Comparison of ENCODE assay signal across 9 cellular contexts in the genomic region with DNA sequence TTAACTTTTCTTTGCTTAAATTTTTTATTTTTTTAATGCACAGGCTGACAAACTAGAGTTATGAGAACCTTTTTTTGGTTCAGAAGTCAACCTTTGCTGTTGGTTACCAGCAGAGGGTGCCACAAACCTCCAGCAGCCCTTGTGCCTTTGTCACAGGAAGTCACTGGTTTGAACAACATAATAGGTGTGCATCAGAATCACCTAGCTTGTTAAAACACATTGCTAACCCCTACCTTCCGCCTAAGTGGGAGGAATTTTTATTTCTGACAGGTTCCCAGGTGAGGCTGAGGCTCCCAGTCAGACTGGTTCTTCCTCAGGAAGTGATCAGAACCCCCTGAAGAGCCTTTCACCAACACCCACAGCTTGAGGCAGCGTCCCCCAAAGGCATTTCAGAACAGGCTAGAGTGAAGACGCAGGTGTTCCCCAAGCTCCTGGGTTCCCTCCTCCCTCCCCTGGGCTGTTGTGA. TPM values are rescaled to one million over a fixed set of nuclear protein-coding genes. Genes with fewer than 3 reads are reported as not detected.
DNase-seq lines count a peak whose midpoint lies in the region; ATAC-seq, FAIRE-seq and TF ChIP-seq lines count a peak whose summit lies in the region.
"Had no signal": no experiment of that assay in that cellular context is flagged by ENCODE, and none has a peak within 500 bp of the region (broad histone marks: within the 10 kb centered on the region; RNA-seq: fewer than 3 reads in every experiment).

No MANE protein-coding gene starts in this region.

- H3K36me3 Mint-ChIP-seq in T-helper 17 cell (ENCODE audit: low read depth) (peaks cover 2% of the 10 kb centered on the region), astrocyte (ENCODE audit: low read depth, unreplicated experiment) (no peaks in the 10 kb centered on the region)

- H3K27ac Mint-ChIP-seq in T-helper 17 cell = peak overlapping the region; percentile 67
- H3K27ac Mint-ChIP-seq in astrocyte (ENCODE audit: unreplicated experiment) = no peak overlapping the region

- H3K27ac ChIP-seq in astrocyte (ENCODE audit: low read depth, low read length) = no peak overlapping the region
- H3K27ac ChIP-seq: BLaER1 treated with 17β-estradiol and CSF1 and Interleukin-3, amounts not matched to agents 10 nM and 100 nM had no signal

- no peak overlapping the region for H3K9ac ChIP-seq in astrocyte (ENCODE audit: low read length)
- H3K9ac ChIP-seq: BLaER1 treated with 17β-estradiol and CSF1 and Interleukin-3, amounts not matched to agents 10 nM and 100 nM had no signal

- no peak overlapping the region for H2AFZ ChIP-seq in astrocyte (ENCODE audit: low read depth, low read length)

- no peaks in the 10 kb centered on the region for H4K20me1 ChIP-seq in astrocyte (ENCODE audit: insufficient read depth, low read length)

- peak; percentile 60 for DNase-seq in NCI-H1436 (lab: John Stamatoyannopoulos, UW)
- DNase-seq in NCI-H1436 treated with DMSO at 0.1 percent for 48 hours (lab: John Stamatoyannopoulos, UW) = no peak
- DNase-seq in HuH-7 (ENCODE audit: low spot score) = peak; percentile 39
- peak; percentile 28 to 44 (median 44) for DNase-seq in T-helper 17 cell
- DNase-seq in astrocyte (ENCODE audit: low read depth) = peak; percentile 43
- peak; percentile 5 to 15 for DNase-seq in hippocampal formation (lab: John Stamatoyannopoulos, UW)
- DNase-seq in stimulated activated CD4-positive, alpha-beta T cell treated with anti-CD3 and anti-CD28 coated beads, Interleukin-15, amount 100 ng/mL, for 24 hours = peak; percentile 68

- peak; percentile 71 for TF ChIP-seq CTCF in astrocyte (IDR thresholded peaks at IDR 0.05; ENCODE audit: insufficient read depth, low read depth, low read length)

- FAIRE-seq in astrocyte (lab: Jason Lieb, UNC) = no peak

- no peaks in the 10 kb centered on the region for H3K36me3 ChIP-seq in astrocyte (ENCODE audit: insufficient read depth, low read length)

- H3K27me3 ChIP-seq in astrocyte (ENCODE audit: insufficient read depth, low read length) = no peaks in the 10 kb centered on the region
- H3K27me3 ChIP-seq: BLaER1 treated with 17β-estradiol and CSF1 and Interleukin-3, amounts not matched to agents 10 nM and 100 nM had no signal

- ATAC-seq in T-helper 17 cell (peak; percentile 90), HG02571 (IDR thresholded peaks at IDR 0.05; ENCODE audit: unreplicated experiment) (no peak)

- no peak overlapping the region for H3K4me3 ChIP-seq in astrocyte (ENCODE audit: insufficient read depth, low read depth, low read length)
- H3K4me3 ChIP-seq: BLaER1 treated with 17β-estradiol and CSF1 and Interleukin-3, amounts not matched to agents 10 nM and 100 nM had no signal

- H3K4me1 Mint-ChIP-seq in T-helper 17 cell (peaks cover 8% of the 10 kb centered on the region), astrocyte (ENCODE audit: low read depth, unreplicated experiment) (peaks cover 7% of the 10 kb centered on the region)

- H3K9me3 ChIP-seq in T-helper 17 cell (ENCODE audit: control insufficient read depth, low read length, poor library complexity, severe bottlenecking) = no peaks in the 10 kb centered on the region
- no peaks in the 10 kb centered on the region for H3K9me3 ChIP-seq in astrocyte (ENCODE audit: insufficient read depth, low read depth, low read length)
- H3K9me3 ChIP-seq: BLaER1 treated with 17β-estradiol and CSF1 and Interleukin-3, amounts not matched to agents 10 nM and 100 nM had no signal

- no peaks in the 10 kb centered on the region for H3K79me2 ChIP-seq in astrocyte (ENCODE audit: insufficient read depth, low read length)

- no peak overlapping the region for H3K4me3 Mint-ChIP-seq in T-helper 17 cell
- no peak overlapping the region for H3K4me3 Mint-ChIP-seq in astrocyte (ENCODE audit: unreplicated experiment)

- no peak overlapping the region for H3K4me2 ChIP-seq in astrocyte (ENCODE audit: low read length)
- H3K4me2 ChIP-seq: BLaER1 treated with 17β-estradiol and CSF1 and Interleukin-3, amounts not matched to agents 10 nM and 100 nM had no signal

- H3K27me3 Mint-ChIP-seq in T-helper 17 cell (no peaks in the 10 kb centered on the region), astrocyte (ENCODE audit: low read depth, unreplicated experiment) (no peaks in the 10 kb centered on the region)

- no peaks in the 10 kb centered on the region for H3K9me3 Mint-ChIP-seq in astrocyte (ENCODE audit: unreplicated experiment)

- H3K4me1 ChIP-seq in astrocyte (ENCODE audit: insufficient read depth, low read length) = peaks cover 8% of the 10 kb centered on the region

RNA-seq across cellular contexts. Expression of gene VDAC2, which starts 22.6 kb away (rescaled TPM):
- total RNA-seq in T-helper 17 cell = 100 to 1,000 TPM; 109 to 117 TPM
- 338 and 373 TPM in 2 replicates for total RNA-seq in astrocyte

RNA-seq across cellular contexts. Expression of gene COMTD1, which starts 47.8 kb away (rescaled TPM):
- total RNA-seq in T-helper 17 cell = 10 to 100 TPM; 18.1 to 23.8 TPM
- 17.1 and 18.3 TPM in 2 replicates for total RNA-seq in astrocyte
